8 cellular contexts compared by ENCODE assay signal in the genomic region with DNA sequence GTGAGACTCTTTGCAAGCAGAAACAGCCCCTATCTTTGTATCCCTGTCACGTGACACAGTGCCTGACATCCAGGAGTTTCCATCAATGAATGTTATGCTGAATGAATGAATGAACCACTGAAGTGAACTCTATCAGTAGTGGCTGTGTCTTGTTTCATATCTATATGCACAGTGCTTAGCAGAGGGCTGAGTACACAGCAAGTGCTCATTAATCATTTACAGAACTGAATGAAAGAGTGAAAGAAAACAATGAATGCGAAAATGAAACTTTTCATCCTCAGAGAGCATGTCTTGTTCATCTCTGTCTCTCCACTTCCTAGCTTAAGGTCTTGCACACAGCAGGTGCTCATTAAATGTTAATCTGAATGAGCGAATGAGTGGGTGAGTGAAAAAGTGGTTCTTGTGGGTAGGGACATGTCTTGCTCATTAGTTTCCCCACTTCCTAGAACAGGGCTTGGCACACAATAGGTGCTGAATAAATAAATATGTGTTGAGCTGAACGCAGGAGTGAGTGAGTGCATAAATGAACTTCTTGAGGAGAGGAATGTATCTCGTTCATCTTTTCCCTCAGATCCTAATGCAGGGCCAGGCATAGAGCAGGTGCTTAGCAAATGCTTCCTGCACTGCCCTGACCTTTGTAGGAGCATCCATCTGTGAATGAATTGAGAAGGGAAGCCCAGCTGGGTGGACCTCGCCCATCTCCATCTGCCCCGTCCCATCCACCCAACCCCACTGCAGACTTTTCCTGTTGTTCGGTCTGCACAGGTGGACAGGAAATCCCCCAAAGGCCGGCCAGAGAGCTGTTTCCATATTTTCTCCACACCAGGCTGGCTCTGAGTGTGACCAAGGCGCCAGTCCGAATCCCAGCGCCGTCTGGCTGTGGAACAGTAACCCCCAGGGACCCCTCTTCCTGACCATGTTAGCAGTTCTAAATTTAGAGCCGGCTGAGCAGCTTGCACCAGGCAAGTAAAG.
DNase-seq lines count a peak whose midpoint lies in the region; ATAC-seq and TF ChIP-seq lines count a peak whose summit lies in the region.

No MANE protein-coding gene starts in this region.

- no peak for TF ChIP-seq CTCF in GM10266 (IDR thresholded peaks at IDR 0.05; ENCODE audit: control insufficient read depth, insufficient read depth, low read depth, missing control alignments)
- no peak for TF ChIP-seq CTCF in OCI-LY3 (IDR thresholded peaks at IDR 0.05; ENCODE audit: low read depth, low read length)
- no peak for TF ChIP-seq CTCF in hepatocyte (IDR thresholded peaks at IDR 0.05; ENCODE audit: poor library complexity)
- no peak for TF ChIP-seq CTCF in sigmoid colon (IDR thresholded peaks at IDR 0.05)

- TF ChIP-seq POLR2A in sigmoid colon (IDR thresholded peaks at IDR 0.05), result no peak

- H3K9me2 ChIP-seq in hepatocyte (replicated peaks; ENCODE audit: insufficient read depth), result no peaks in the 10 kb centered on the region

- 73% methylated on average over 14 of the region's 14 CpGs for WGBS in hepatocyte (ENCODE audit: low lambda C conversion rate, missing lambda C conversion rate)
- WGBS in sigmoid colon, 2 donors, result 39 to 42% methylated on average over 14 of the region's 14 CpGs

- H3K9me3 ChIP-seq in OCI-LY3 (ENCODE audit: insufficient read depth, low read length) (no peaks in the 10 kb centered on the region), hepatocyte (ENCODE audit: low read depth) (no peaks in the 10 kb centered on the region), sigmoid colon (no peaks in the 10 kb centered on the region)

- H4K20me1 ChIP-seq in OCI-LY3 (ENCODE audit: insufficient read depth, low read length) (no peaks in the 10 kb centered on the region), hepatocyte (ENCODE audit: insufficient read depth, poor library complexity, severe bottlenecking) (no peaks in the 10 kb centered on the region)

- H3K4me1 ChIP-seq in OCI-LY3 (ENCODE audit: low read length), result peaks cover 39% of the 10 kb centered on the region
- H3K4me1 ChIP-seq in hepatocyte (ENCODE audit: insufficient read depth), result peaks cover 7% of the 10 kb centered on the region
- peaks cover 0 to 3% (median 0%) of the 10 kb centered on the region in 4 donors for H3K4me1 ChIP-seq in sigmoid colon

- H2AFZ ChIP-seq in OCI-LY3 (ENCODE audit: low read depth, low read length) (no peak overlapping the region; the same call in 1 of the 2 replicates), hepatocyte (no peak overlapping the region)

- peak overlapping the region; percentile 33 for H3K27ac ChIP-seq in OCI-LY3 (ENCODE audit: low read length)
- peak overlapping the region; percentile 15 for H3K27ac ChIP-seq in hepatocyte
- H3K27ac ChIP-seq in sigmoid colon, result no peak overlapping the region

- H3K36me3 ChIP-seq in OCI-LY3 (replicated peaks; ENCODE audit: low read depth, low read length), result no peaks in the 10 kb centered on the region
- no peaks in the 10 kb centered on the region for H3K36me3 ChIP-seq in hepatocyte (replicated peaks; ENCODE audit: insufficient read depth, low read depth)
- no peaks in the 10 kb centered on the region for H3K36me3 ChIP-seq in sigmoid colon

- H3K27me3 ChIP-seq in OCI-LY3 (ENCODE audit: low read depth, low read length), result no peaks in the 10 kb centered on the region
- H3K27me3 ChIP-seq in hepatocyte, result no peaks in the 10 kb centered on the region
- H3K27me3 ChIP-seq in sigmoid colon, result no peaks in the 10 kb centered on the region

- no peak overlapping the region for H3K9ac ChIP-seq in OCI-LY3 (ENCODE audit: low read length)

- no peak for TF ChIP-seq EP300 in sigmoid colon (IDR thresholded peaks at IDR 0.05)

- no peaks in the 10 kb centered on the region for H3K79me2 ChIP-seq in OCI-LY3 (ENCODE audit: low read length)
- peaks cover 6% of the 10 kb centered on the region for H3K79me2 ChIP-seq in hepatocyte

- peak; percentile 89 for ATAC-seq in GM21529 (IDR thresholded peaks at IDR 0.05; ENCODE audit: unreplicated experiment)

- H3K4me2 ChIP-seq in OCI-LY3 (ENCODE audit: low read length) (peak overlapping the region; percentile 51), hepatocyte (peak overlapping the region; percentile 48)

- H3K4me3 ChIP-seq in OCI-LY3 (ENCODE audit: low read length), result peak overlapping the region; percentile 30
- H3K4me3 ChIP-seq in hepatocyte, result no peak overlapping the region
- no peak overlapping the region for H3K4me3 ChIP-seq in sigmoid colon

- DNase-seq in GM10266 (ENCODE audit: extremely low spot score) (peak; percentile 35), hepatocyte (ENCODE audit: low spot score) (peak; percentile 66), AG20443 (ENCODE audit: low spot score) (no peak), sigmoid colon (no peak), SHP77 treated with DMSO at 0.1 percent for 48 hours (lab: John Stamatoyannopoulos, UW) (no peak)
- no peak for DNase-seq in activated CD4-positive, alpha-beta T cell treated with anti-CD3 and anti-CD28 coated beads, Interleukin-2, amount 50 U/mL, for 1 hour

- intact Hi-C loops in sigmoid colon (cut with DNase I), result no loop called here

Comparison
In these comparisons a context has a peak if more than half of its experiments do, and no peak if none do; other contexts are left out.
1. DNase-seq: peak in GM10266 (single experiment) and hepatocyte (single experiment); none in AG20443 (single experiment), sigmoid colon (single experiment), SHP77 treated with DMSO at 0.1 percent for 48 hours (single experiment) and activated CD4-positive, alpha-beta T cell treated with anti-CD3 and anti-CD28 coated beads, Interleukin-2, amount 50 U/mL, for 1 hour (single experiment).
2. H3K27ac ChIP-seq: peak in OCI-LY3 (single experiment) and hepatocyte (single experiment); none in sigmoid colon (0 of 4).